Comparison of ENCODE assay signal across 13 cellular contexts in the genomic region with DNA sequence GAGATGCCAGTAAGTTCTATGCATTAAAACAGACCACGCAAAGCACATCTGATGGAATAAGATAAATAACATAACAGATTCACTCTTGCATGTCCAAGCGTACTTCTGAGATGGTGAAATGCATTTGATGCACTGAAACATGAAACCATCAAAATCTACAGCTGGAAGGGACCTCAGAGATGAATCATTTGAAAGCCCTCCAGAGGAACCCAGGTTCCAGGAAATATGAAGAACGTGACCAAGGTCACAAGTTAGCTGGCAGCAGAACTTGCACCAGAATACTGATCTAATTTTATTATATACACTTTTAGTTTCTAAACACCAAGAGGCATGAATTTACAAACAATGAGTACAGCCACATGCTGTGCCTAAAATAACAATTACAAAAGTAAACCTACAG.
DNase-seq lines count a peak whose midpoint lies in the region; ATAC-seq and FAIRE-seq lines count a peak whose summit lies in the region.
"Had no signal": no experiment of that assay in that cellular context is flagged by ENCODE, and none has a peak within 500 bp of the region (broad histone marks: within the 10 kb centered on the region; RNA-seq: fewer than 3 reads in every experiment).

No MANE protein-coding gene starts in this region.

- FAIRE-seq in RCC 7860 (lab: Jason Lieb, UNC) = no peak

- H3K4me3 Mint-ChIP-seq in activated CD8-positive, alpha-beta T cell treated with anti-CD3 and anti-CD28 coated beads, Interleukin-2, amount 10 ng/mL, durations not matched to agents 7 days and 5 days = no peak overlapping the region
- H3K4me3 Mint-ChIP-seq: CD4-positive, alpha-beta memory T cell had no signal

- CTCF ChIA-PET in activated CD8-positive, alpha-beta T cell treated with anti-CD3 and anti-CD28 coated beads, Interleukin-2, amount 10 ng/mL, durations not matched to agents 7 days and 5 days (lab: Charles Lee) = no interaction called here

- H3K4me1 Mint-ChIP-seq in activated CD8-positive, alpha-beta T cell treated with anti-CD3 and anti-CD28 coated beads, Interleukin-2, amount 10 ng/mL, durations not matched to agents 7 days and 5 days (ENCODE audit: low read depth) = peaks cover 24% of the 10 kb centered on the region

- H3K27me3 Mint-ChIP-seq in activated CD8-positive, alpha-beta T cell treated with anti-CD3 and anti-CD28 coated beads, Interleukin-2, amount 10 ng/mL, durations not matched to agents 7 days and 5 days (ENCODE audit: low read depth) = no peaks in the 10 kb centered on the region
- H3K27me3 Mint-ChIP-seq: CD4-positive, alpha-beta memory T cell had no signal

- DNase-seq in COLO668 (lab: John Stamatoyannopoulos, UW; ENCODE audit: unreplicated experiment) = peak; percentile 1
- DNase-seq in HT1080 (ENCODE audit: low read depth) = peak; percentile 21
- peak; percentile 22 for DNase-seq in activated CD8-positive, alpha-beta T cell treated with anti-CD3 and anti-CD28 coated beads, Interleukin-2, amount 10 ng/mL, durations not matched to agents 7 days and 5 days
- peak; percentile 32 for DNase-seq in kidney tubule cell (ENCODE audit: low spot score)
- DNase-seq in RCC 7860 (ENCODE audit: low spot score) = no peak
- DNase-seq in NCI-H1417 treated with DMSO at 0.1 percent for 48 hours (lab: John Stamatoyannopoulos, UW) = no peak
- DNase-seq in NCI-H1930 (lab: John Stamatoyannopoulos, UW) = no peak
- DNase-seq: activated CD4-positive, alpha-beta T cell treated with anti-CD3 and anti-CD28 coated beads for 1 hour; CD4-positive, alpha-beta memory T cell; MM.1S; NK-92 treated with Interleukin-12 subunit alpha and Interleukin-12 subunit beta, amount 100 ng/mL, for 24 hours; stimulated activated CD4-positive, alpha-beta T cell treated with anti-CD3 and anti-CD28 coated beads, Interleukin-2, amount 100 ng/mL, for 48 hours had no signal

- POLR2A ChIA-PET in activated CD8-positive, alpha-beta T cell treated with anti-CD3 and anti-CD28 coated beads, Interleukin-2, amount 10 ng/mL, durations not matched to agents 7 days and 5 days (lab: Charles Lee) = no interaction called here

- no peak overlapping the region for H3K27ac Mint-ChIP-seq in activated CD8-positive, alpha-beta T cell treated with anti-CD3 and anti-CD28 coated beads, Interleukin-2, amount 10 ng/mL, durations not matched to agents 7 days and 5 days
- H3K27ac Mint-ChIP-seq: CD4-positive, alpha-beta memory T cell had no signal

- H3K36me3 Mint-ChIP-seq in activated CD8-positive, alpha-beta T cell treated with anti-CD3 and anti-CD28 coated beads, Interleukin-2, amount 10 ng/mL, durations not matched to agents 7 days and 5 days (ENCODE audit: low read depth) = peaks cover 11% of the 10 kb centered on the region
- H3K36me3 Mint-ChIP-seq: CD4-positive, alpha-beta memory T cell had no signal

- no peak for ATAC-seq in activated CD8-positive, alpha-beta T cell treated with anti-CD3 and anti-CD28 coated beads, Interleukin-2, amount 10 ng/mL, durations not matched to agents 7 days and 5 days
- no peak for ATAC-seq in esophagus mucosa

- no peaks in the 10 kb centered on the region for H3K9me3 Mint-ChIP-seq in activated CD8-positive, alpha-beta T cell treated with anti-CD3 and anti-CD28 coated beads, Interleukin-2, amount 10 ng/mL, durations not matched to agents 7 days and 5 days (ENCODE audit: insufficient read depth)

Comparison
In these comparisons a context has a peak if more than half of its experiments do, and no peak if none do; other contexts are left out.
1. DNase-seq: peak in COLO668 (single experiment), HT1080 (single experiment), activated CD8-positive, alpha-beta T cell treated with anti-CD3 and anti-CD28 coated beads, Interleukin-2, amount 10 ng/mL, durations not matched to agents 7 days and 5 days (single experiment) and kidney tubule cell (single experiment); none in RCC 7860 (single experiment), NCI-H1417 treated with DMSO at 0.1 percent for 48 hours (single experiment) and NCI-H1930 (0 of 2).